1 cellular context compared by ENCODE assay signal in the genomic region with DNA sequence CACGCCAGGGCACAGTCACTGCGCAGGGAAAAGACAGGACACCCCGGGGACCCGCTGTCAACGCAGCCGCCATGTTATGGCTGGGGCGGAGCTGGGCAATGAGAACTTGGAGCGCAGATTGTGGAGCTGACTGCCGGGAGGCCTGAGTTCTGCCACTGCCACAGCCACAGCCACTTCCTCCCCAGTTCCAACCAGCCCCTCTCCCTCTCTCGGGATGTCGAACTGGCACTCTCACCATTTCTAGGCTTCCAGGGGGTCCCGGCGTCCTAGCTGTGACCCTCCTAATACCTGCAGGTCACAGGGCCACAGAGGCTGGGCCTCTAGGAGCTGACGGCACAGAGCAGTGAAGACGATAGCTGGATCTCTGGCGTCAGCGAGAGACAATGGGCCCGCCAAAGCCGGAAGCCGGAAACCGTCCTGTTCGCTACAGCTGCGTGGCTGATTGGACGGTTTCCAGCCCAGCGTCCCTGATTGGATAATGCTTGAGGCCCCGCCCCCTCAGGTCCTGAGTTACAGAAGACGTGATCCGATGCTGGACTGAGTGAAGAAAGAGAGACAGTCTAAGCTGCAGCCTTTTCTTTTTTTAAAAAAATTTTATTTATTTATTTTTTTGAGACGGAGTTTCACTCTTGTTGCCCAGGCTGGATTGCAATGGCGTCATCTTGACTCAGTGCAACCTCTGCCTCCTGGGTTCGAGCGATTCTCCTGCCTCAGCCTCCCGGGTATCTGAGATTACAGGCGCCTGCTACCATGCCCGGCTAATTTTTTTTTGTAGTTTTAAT.
TF ChIP-seq lines count a peak whose summit lies in the region.

ZNF506 (minus strand) TSS at position 385 of the 782 bp plus-strand sequence; CDS start at position 238, 147 bp downstream.

TF ChIP-seq in GM12878, 131 proteins besides CTCF, POLR2A, EP300 and RAD21 (continued from another document and continues in another):
- TF ChIP-seq NKRF (conservative IDR thresholded peaks at IDR 0.05), result no peak
- TF ChIP-seq, protein P1, sequence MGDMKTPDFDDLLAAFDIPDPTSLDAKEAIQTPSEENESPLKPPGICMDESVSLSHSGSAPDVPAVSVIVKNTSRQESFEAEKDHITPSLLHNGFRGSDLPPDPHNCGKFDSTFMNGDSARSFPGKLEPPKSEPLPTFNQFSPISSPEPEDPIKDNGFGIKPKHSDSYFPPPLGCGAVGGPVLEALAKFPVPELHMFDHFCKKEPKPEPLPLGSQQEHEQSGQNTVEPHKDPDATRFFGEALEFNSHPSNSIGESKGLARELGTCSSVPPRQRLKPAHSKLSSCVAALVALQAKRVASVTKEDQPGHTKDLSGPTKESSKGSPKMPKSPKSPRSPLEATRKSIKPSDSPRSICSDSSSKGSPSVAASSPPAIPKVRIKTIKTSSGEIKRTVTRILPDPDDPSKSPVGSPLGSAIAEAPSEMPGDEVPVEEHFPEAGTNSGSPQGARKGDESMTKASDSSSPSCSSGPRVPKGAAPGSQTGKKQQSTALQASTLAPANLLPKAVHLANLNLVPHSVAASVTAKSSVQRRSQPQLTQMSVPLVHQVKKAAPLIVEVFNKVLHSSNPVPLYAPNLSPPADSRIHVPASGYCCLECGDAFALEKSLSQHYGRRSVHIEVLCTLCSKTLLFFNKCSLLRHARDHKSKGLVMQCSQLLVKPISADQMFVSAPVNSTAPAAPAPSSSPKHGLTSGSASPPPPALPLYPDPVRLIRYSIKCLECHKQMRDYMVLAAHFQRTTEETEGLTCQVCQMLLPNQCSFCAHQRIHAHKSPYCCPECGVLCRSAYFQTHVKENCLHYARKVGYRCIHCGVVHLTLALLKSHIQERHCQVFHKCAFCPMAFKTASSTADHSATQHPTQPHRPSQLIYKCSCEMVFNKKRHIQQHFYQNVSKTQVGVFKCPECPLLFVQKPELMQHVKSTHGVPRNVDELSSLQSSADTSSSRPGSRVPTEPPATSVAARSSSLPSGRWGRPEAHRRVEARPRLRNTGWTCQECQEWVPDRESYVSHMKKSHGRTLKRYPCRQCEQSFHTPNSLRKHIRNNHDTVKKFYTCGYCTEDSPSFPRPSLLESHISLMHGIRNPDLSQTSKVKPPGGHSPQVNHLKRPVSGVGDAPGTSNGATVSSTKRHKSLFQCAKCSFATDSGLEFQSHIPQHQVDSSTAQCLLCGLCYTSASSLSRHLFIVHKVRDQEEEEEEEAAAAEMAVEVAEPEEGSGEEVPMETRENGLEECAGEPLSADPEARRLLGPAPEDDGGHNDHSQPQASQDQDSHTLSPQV (IDR thresholded peaks at IDR 0.05), result no peak
- TF ChIP-seq PBX3 (IDR thresholded peaks at IDR 0.05; ENCODE audit: insufficient replicate concordance, low read depth, low read length), result no peak
- no peak; the same call in 1 of the 2 replicates for TF ChIP-seq NFYA (IDR thresholded peaks at IDR 0.05; ENCODE audit: borderline replicate concordance, low read depth, low read length)
- peak; percentile 75 for TF ChIP-seq CREB1 (IDR thresholded peaks at IDR 0.05; ENCODE audit: low read depth)
- TF ChIP-seq ZNF217 (IDR thresholded peaks at IDR 0.05), result no peak
- TF ChIP-seq SMAD1 (IDR thresholded peaks at IDR 0.05; ENCODE audit: low read depth, partially characterized antibody), result no peak
- TF ChIP-seq STAT3 (IDR thresholded peaks at IDR 0.05; ENCODE audit: low read depth, low read length), result no peak
- no peak for TF ChIP-seq MEF2B (IDR thresholded peaks at IDR 0.05; ENCODE audit: partially characterized antibody, poor library complexity, severe bottlenecking)
- TF ChIP-seq NR2C2 (IDR thresholded peaks at IDR 0.05; ENCODE audit: borderline replicate concordance, control insufficient read depth, insufficient read length, low read depth), result no peak
- peak; percentile 35; the same call in 1 of the 2 replicates for TF ChIP-seq RUNX3 (IDR thresholded peaks at IDR 0.05; ENCODE audit: low read length)
- TF ChIP-seq, protein P2, sequence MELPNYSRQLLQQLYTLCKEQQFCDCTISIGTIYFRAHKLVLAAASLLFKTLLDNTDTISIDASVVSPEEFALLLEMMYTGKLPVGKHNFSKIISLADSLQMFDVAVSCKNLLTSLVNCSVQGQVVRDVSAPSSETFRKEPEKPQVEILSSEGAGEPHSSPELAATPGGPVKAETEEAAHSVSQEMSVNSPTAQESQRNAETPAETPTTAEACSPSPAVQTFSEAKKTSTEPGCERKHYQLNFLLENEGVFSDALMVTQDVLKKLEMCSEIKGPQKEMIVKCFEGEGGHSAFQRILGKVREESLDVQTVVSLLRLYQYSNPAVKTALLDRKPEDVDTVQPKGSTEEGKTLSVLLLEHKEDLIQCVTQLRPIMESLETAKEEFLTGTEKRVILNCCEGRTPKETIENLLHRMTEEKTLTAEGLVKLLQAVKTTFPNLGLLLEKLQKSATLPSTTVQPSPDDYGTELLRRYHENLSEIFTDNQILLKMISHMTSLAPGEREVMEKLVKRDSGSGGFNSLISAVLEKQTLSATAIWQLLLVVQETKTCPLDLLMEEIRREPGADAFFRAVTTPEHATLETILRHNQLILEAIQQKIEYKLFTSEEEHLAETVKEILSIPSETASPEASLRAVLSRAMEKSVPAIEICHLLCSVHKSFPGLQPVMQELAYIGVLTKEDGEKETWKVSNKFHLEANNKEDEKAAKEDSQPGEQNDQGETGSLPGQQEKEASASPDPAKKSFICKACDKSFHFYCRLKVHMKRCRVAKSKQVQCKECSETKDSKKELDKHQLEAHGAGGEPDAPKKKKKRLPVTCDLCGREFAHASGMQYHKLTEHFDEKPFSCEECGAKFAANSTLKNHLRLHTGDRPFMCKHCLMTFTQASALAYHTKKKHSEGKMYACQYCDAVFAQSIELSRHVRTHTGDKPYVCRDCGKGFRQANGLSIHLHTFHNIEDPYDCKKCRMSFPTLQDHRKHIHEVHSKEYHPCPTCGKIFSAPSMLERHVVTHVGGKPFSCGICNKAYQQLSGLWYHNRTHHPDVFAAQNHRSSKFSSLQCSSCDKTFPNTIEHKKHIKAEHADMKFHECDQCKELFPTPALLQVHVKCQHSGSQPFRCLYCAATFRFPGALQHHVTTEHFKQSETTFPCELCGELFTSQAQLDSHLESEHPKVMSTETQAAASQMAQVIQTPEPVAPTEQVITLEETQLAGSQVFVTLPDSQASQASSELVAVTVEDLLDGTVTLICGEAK (IDR thresholded peaks at IDR 0.05; ENCODE audit: borderline replicate concordance), result peak; percentile 80
- TF ChIP-seq TAF1 (IDR thresholded peaks at IDR 0.05; ENCODE audit: borderline replicate concordance, low read depth, low read length), result peak; percentile 72; the same call in 1 of the 2 replicates
- TF ChIP-seq SIX5 (IDR thresholded peaks at IDR 0.05; ENCODE audit: low read depth, low read length, severe bottlenecking), result no peak
- peak; percentile 77; the same call in 1 of the 2 replicates for TF ChIP-seq NBN (IDR thresholded peaks at IDR 0.05)
- TF ChIP-seq, protein P3, sequence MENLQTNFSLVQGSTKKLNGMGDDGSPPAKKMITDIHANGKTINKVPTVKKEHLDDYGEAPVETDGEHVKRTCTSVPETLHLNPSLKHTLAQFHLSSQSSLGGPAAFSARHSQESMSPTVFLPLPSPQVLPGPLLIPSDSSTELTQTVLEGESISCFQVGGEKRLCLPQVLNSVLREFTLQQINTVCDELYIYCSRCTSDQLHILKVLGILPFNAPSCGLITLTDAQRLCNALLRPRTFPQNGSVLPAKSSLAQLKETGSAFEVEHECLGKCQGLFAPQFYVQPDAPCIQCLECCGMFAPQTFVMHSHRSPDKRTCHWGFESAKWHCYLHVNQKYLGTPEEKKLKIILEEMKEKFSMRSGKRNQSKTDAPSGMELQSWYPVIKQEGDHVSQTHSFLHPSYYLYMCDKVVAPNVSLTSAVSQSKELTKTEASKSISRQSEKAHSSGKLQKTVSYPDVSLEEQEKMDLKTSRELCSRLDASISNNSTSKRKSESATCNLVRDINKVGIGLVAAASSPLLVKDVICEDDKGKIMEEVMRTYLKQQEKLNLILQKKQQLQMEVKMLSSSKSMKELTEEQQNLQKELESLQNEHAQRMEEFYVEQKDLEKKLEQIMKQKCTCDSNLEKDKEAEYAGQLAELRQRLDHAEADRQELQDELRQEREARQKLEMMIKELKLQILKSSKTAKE (IDR thresholded peaks at IDR 0.05; ENCODE audit: low read depth, poor library complexity, severe bottlenecking), result no peak
- TF ChIP-seq SUPT20H (IDR thresholded peaks at IDR 0.05; ENCODE audit: borderline replicate concordance, control insufficient read depth, low read depth, low read length), result no peak
- no peak for TF ChIP-seq SRF (IDR thresholded peaks at IDR 0.05; ENCODE audit: low read depth in 2 of 2, low read length in 2 of 2)
- TF ChIP-seq IRF5 (IDR thresholded peaks at IDR 0.05; ENCODE audit: borderline replicate concordance), result no peak
- TF ChIP-seq BACH1 (IDR thresholded peaks at IDR 0.05; ENCODE audit: borderline replicate concordance), result no peak
- peak; percentile 72 for TF ChIP-seq SPI1 (IDR thresholded peaks at IDR 0.05; ENCODE audit: borderline replicate concordance, insufficient read depth, low read depth, low read length)
- TF ChIP-seq TBL1XR1 (IDR thresholded peaks at IDR 0.05; ENCODE audit: low read depth, low read length), result no peak; the same call in 1 of the 2 replicates
- TF ChIP-seq POU2F2 (IDR thresholded peaks at IDR 0.05; ENCODE audit: borderline replicate concordance, low read depth, low read length), result peak; percentile 52; the same call in 1 of the 3 replicates
- TF ChIP-seq ZNF24 (IDR thresholded peaks at IDR 0.05), result no peak
- TF ChIP-seq TCF7 (IDR thresholded peaks at IDR 0.05; ENCODE audit: borderline replicate concordance), result no peak
- no peak for TF ChIP-seq JUND (IDR thresholded peaks at IDR 0.05; ENCODE audit: low read depth, low read length)
- no peak for TF ChIP-seq EGR1 (IDR thresholded peaks at IDR 0.05; ENCODE audit: borderline replicate concordance in 1 of 2, low read depth in 2 of 2, low read length in 2 of 2)
- TF ChIP-seq SMC3 (IDR thresholded peaks at IDR 0.05; ENCODE audit: borderline replicate concordance, low read length), result 0 out of 2 replicates have a peak, but pooled peaks have one; percentile 6
- TF ChIP-seq ASH2L (IDR thresholded peaks at IDR 0.05; ENCODE audit: borderline replicate concordance, low read depth), result no peak
- TF ChIP-seq, protein P4, sequence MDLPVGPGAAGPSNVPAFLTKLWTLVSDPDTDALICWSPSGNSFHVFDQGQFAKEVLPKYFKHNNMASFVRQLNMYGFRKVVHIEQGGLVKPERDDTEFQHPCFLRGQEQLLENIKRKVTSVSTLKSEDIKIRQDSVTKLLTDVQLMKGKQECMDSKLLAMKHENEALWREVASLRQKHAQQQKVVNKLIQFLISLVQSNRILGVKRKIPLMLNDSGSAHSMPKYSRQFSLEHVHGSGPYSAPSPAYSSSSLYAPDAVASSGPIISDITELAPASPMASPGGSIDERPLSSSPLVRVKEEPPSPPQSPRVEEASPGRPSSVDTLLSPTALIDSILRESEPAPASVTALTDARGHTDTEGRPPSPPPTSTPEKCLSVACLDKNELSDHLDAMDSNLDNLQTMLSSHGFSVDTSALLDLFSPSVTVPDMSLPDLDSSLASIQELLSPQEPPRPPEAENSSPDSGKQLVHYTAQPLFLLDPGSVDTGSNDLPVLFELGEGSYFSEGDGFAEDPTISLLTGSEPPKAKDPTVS (IDR thresholded peaks at IDR 0.05; ENCODE audit: low read depth, low read length), result no peak
- no peak for TF ChIP-seq RB1 (IDR thresholded peaks at IDR 0.05; ENCODE audit: borderline replicate concordance)
- TF ChIP-seq IKZF1 (conservative IDR thresholded peaks at IDR 0.05), result peak; percentile 54; the same call in 1 of the 2 replicates
- TF ChIP-seq, protein P5, sequence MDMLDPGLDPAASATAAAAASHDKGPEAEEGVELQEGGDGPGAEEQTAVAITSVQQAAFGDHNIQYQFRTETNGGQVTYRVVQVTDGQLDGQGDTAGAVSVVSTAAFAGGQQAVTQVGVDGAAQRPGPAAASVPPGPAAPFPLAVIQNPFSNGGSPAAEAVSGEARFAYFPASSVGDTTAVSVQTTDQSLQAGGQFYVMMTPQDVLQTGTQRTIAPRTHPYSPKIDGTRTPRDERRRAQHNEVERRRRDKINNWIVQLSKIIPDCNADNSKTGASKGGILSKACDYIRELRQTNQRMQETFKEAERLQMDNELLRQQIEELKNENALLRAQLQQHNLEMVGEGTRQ (IDR thresholded peaks at IDR 0.05; ENCODE audit: borderline replicate concordance, low read depth, low read length), result no peak
- TF ChIP-seq POLR2AphosphoS2 (IDR thresholded peaks at IDR 0.05; ENCODE audit: low read depth, low read length), result peak; percentile 59; the same call in 1 of the 2 replicates
- TF ChIP-seq LARP7 (IDR thresholded peaks at IDR 0.05), result peak; percentile 68; the same call in 1 of the 2 replicates
- TF ChIP-seq RCOR1 (conservative IDR thresholded peaks at IDR 0.05; ENCODE audit: low read depth, low read length), result no peak
- peak; percentile 76; the same call in 1 of the 2 replicates for TF ChIP-seq CHD2 (IDR thresholded peaks at IDR 0.05; ENCODE audit: borderline replicate concordance, low read depth, low read length)
